In the genomic region with DNA sequence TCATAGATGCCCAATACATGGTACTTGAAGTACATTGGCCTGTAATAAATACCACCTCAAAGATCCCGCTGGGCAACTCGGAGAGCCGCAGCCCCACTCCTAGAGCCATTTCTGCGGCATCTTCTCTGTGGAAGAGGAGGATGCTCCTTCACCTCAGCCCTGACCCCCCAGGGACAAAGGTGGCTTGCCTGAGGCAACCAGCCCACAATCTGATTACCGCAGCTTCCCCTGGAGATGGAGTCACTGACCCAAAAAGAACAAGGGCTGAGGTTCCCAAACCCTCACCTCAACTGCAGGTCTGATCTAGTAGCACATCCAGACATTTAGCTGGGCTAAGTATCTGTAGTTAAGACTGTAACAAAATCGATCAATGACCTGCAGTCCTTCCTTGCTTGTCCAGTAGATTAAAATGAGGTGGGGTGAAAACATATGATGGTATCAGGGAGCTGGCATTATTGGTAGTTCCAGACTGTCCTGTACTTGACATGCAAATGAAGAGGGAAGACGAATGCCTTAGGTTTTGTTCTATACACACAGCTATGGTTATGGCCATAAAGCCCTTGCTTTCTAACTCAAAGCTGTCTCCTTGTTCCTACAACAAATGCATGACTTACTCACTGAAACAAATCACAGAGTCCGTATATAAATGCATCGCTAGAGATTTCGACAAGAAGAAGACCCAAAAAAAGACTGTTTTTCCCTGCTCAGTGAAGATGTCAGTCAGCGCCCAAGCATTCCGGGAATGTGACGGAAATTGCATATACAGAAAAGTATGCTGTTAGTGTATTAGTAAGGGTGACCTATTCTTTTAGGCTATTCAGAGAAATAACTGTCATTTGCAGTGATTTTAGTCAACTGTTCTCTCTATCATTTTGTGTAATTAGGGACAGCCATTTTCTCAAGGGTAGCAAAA, we compare ENCODE assay signal across 12 cellular contexts. TPM values are rescaled to one million over a fixed set of nuclear protein-coding genes. Genes with fewer than 3 reads are reported as not detected.
DNase-seq lines count a peak whose midpoint lies in the region; TF ChIP-seq lines count a peak whose summit lies in the region.
"Had no signal": no experiment of that assay in that cellular context is flagged by ENCODE, and none has a peak within 500 bp of the region (broad histone marks: within the 10 kb centered on the region; RNA-seq: fewer than 3 reads in every experiment).

No MANE protein-coding gene starts in this region.

- peak overlapping the region; percentile 45 for H3K4me2 ChIP-seq in GM23248 (ENCODE audit: unreplicated experiment)

- DNase-seq in GM23248 (peak; percentile 86), SJSA1 (ENCODE audit: low read depth in 1 of 2, low spot score in 2 of 2) (peak; percentile 76 to 93), fibroblast of pulmonary artery (ENCODE audit: low read depth) (peak; percentile 88), skeletal muscle cell (ENCODE audit: low read depth) (peak; percentile 45), DMS79 (lab: John Stamatoyannopoulos, UW) (no peak), substantia nigra (lab: John Stamatoyannopoulos, UW) (no peak), Kasumi-1 (lab: John Stamatoyannopoulos, UW) (no peak), NCI-H2196 (lab: John Stamatoyannopoulos, UW; ENCODE audit: unreplicated experiment) (no peak)
- DNase-seq: cerebellar nuclear complex, midbrain, NCI-H1694 treated with DMSO at 0.1 percent for 48 hours, sigmoid colon had no signal

- H3K9me3 ChIP-seq in GM23248 (ENCODE audit: low read depth): no peaks in the 10 kb centered on the region
- H3K9me3 ChIP-seq in SJSA1 (replicated peaks): no peaks in the 10 kb centered on the region
- H3K9me3 ChIP-seq: sigmoid colon had no signal

- peak overlapping the region; percentile 12; the same call in 1 of the 2 replicates for H3K9ac ChIP-seq in GM23248

- H2AFZ ChIP-seq in GM23248: peak overlapping the region; percentile 50

- TF ChIP-seq CTCF in fibroblast of pulmonary artery (IDR thresholded peaks at IDR 0.05; ENCODE audit: low read length, missing control alignments): no peak

- H3K36me3 ChIP-seq in GM23248 (ENCODE audit: low read depth): no peaks in the 10 kb centered on the region
- H3K36me3 ChIP-seq in SJSA1: no peaks in the 10 kb centered on the region
- H3K36me3 ChIP-seq: sigmoid colon had no signal

- H3K79me2 ChIP-seq in GM23248 (ENCODE audit: insufficient read depth): no peaks in the 10 kb centered on the region

- H3K4me1 ChIP-seq in GM23248 (ENCODE audit: insufficient read depth) (peaks cover 21% of the 10 kb centered on the region), SJSA1 (replicated peaks) (peaks cover 34% of the 10 kb centered on the region)
- H3K4me1 ChIP-seq: sigmoid colon had no signal

- H3F3A ChIP-seq in GM23248 (ENCODE audit: insufficient read depth): peaks cover 18% of the 10 kb centered on the region

- no peaks in the 10 kb centered on the region for H4K20me1 ChIP-seq in GM23248 (ENCODE audit: insufficient read depth)

- H3K27me3 ChIP-seq in GM23248 (replicated peaks; ENCODE audit: insufficient read depth): no peaks in the 10 kb centered on the region
- no peaks in the 10 kb centered on the region for H3K27me3 ChIP-seq in SJSA1 (replicated peaks)
- H3K27me3 ChIP-seq: sigmoid colon had no signal

- no peaks in the 10 kb centered on the region for H3K9me2 ChIP-seq in GM23248 (ENCODE audit: insufficient read depth)

- H3K27ac ChIP-seq in GM23248: peak overlapping the region; percentile 72
- peak overlapping the region; percentile 98 for H3K27ac ChIP-seq in SJSA1
- no peak overlapping the region for H3K27ac ChIP-seq in substantia nigra (ENCODE audit: low read depth, low read length, poor library complexity, severe bottlenecking)
- H3K27ac ChIP-seq: sigmoid colon had no signal

- WGBS in GM23248 (ENCODE audit: low coverage in 1 of 2, low lambda C conversion rate in 2 of 2, missing lambda C conversion rate in 2 of 2), 2 experiments: 57 to 59% methylated on average over 13 of the region's 13 CpGs

- H3K4me3 ChIP-seq in GM23248 (peak overlapping the region; percentile 25; the same call in 1 of the 2 replicates), SJSA1 (0 out of 2 replicates have a peak overlapping the region, but pooled peaks have one; percentile 1), fibroblast of pulmonary artery (replicated peaks; ENCODE audit: low read depth, low read length) (peak overlapping the region; percentile 26), skeletal muscle cell (ENCODE audit: low read depth, low read length) (no peak overlapping the region)
- H3K4me3 ChIP-seq: sigmoid colon had no signal

- in situ Hi-C loops in GM23248 (cut with MboI): no loop called here

RNA-seq across cellular contexts. Expression of gene C11orf71, which starts 33.7 kb away (rescaled TPM):
- total RNA-seq in GM23248 (2014; rRNA removed; shearing (Covaris generic)): 2.1 and 4.8 TPM in 2 replicates
- 1.8 and 2.2 TPM in 2 replicates for polyA plus RNA-seq in GM23248 (2016; fragmentation: Nextera tagmentation; extraction: Ambion mirVana)
- total RNA-seq in SJSA1 (2014; rRNA removed; shearing (Covaris generic)): 1.5 and 4.8 TPM in 2 replicates

RNA-seq across cellular contexts. Expression of gene RBM7, which starts 33.9 kb away (rescaled TPM):
- 48.6 and 58.3 TPM in 2 replicates for total RNA-seq in GM23248 (2014; rRNA removed; shearing (Covaris generic))
- polyA plus RNA-seq in GM23248 (2016; fragmentation: Nextera tagmentation; extraction: Ambion mirVana): 57.0 and 60.9 TPM in 2 replicates
- 24.2 and 37.5 TPM in 2 replicates for total RNA-seq in SJSA1 (2014; rRNA removed; shearing (Covaris generic))

Comparison
In these comparisons a context has a peak if more than half of its experiments do, and no peak if none do; other contexts are left out.
1. DNase-seq: peak in GM23248 (single experiment), SJSA1 (2 of 2), fibroblast of pulmonary artery (single experiment) and skeletal muscle cell (single experiment); none in DMS79 (single experiment), substantia nigra (0 of 49), Kasumi-1 (0 of 2) and NCI-H2196 (single experiment).